8 cellular contexts compared by ENCODE assay signal in the genomic region with DNA sequence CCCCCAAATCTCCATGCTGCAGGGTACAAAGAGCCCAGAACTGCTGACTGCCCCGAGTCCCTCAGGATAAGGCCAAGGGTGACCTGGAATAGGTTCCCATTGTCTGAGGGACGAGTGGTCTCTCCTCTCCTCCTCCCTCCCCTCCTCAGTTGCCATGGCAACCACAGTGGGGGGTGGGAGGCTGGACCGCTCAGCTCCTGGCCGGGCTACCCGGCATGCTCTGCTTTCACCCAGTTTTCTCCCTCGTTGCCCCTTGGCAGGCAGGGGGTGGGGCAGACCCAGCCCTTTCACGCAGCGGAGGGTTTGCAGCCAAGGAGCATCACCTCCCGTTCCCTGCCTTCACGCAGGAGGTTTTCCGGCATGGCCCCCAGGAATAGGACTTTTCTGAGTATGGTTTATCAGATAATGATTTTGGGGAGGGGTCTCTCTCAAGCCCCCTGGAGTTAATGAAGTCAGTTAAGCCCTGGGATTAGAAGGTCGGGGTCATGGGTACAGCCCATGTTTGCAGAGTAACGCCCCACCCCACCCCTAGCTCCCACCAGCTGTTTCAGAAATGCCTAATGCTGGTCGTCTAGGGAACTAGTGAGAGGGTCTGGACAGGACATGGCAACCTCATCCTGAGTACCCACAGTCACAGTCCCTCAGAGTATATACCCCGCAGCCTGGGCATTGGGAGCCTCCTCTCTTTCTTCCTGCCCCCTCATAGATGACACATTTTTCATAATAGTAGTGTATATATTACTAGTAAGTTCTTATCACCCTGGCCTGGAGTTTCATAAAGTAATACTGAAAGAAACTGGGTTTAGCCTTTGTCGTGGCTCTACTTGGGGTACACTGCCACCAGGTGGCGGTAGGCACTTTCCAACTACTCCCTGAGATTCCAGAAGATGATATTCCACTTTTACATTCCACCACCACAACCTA. TPM values are rescaled to one million over a fixed set of nuclear protein-coding genes. Genes with fewer than 3 reads are reported as not detected.
DNase-seq lines count a peak whose midpoint lies in the region; ATAC-seq and TF ChIP-seq lines count a peak whose summit lies in the region.

No MANE protein-coding gene starts in this region.

- intact Hi-C loops in CD4-positive, alpha-beta memory T cell (cut with micrococcal nuclease): no loop called here

- H3K4me1 Mint-ChIP-seq in CD4-positive, alpha-beta memory T cell: no peaks in the 10 kb centered on the region

- no peak overlapping the region for H3K4me3 Mint-ChIP-seq in CD4-positive, alpha-beta memory T cell

- H3K9me3 Mint-ChIP-seq in CD4-positive, alpha-beta memory T cell: no peaks in the 10 kb centered on the region

- TF ChIP-seq CTCF in GM12865 (IDR thresholded peaks at IDR 0.05; ENCODE audit: insufficient read depth, low read depth, low read length, missing control alignments): peak; percentile 71

- peaks cover 20 to 45% of the 10 kb centered on the region in 2 donors for H3K27me3 Mint-ChIP-seq in CD4-positive, alpha-beta memory T cell

- H3K36me3 Mint-ChIP-seq in CD4-positive, alpha-beta memory T cell: no peaks in the 10 kb centered on the region

- no peak overlapping the region for H3K27ac ChIP-seq in CD4-positive, alpha-beta memory T cell (ENCODE audit: low read depth, low read length)

- no peaks in the 10 kb centered on the region for H3K4me1 ChIP-seq in CD4-positive, alpha-beta memory T cell (ENCODE audit: insufficient read depth, low read length)

- ATAC-seq in HG03280 (IDR thresholded peaks at IDR 0.05; ENCODE audit: unreplicated experiment): no peak

- no peak overlapping the region for H3K27ac Mint-ChIP-seq in CD4-positive, alpha-beta memory T cell

- no peaks in the 10 kb centered on the region for H3K9me3 ChIP-seq in CD4-positive, alpha-beta memory T cell (ENCODE audit: control insufficient read depth in 1 of 2, low read length in 2 of 2)

- POLR2A ChIA-PET in CD4-positive, alpha-beta memory T cell (lab: Charles Lee; ENCODE audit: partially characterized antibody): no interaction called here

- H3K4me3 ChIP-seq in GM12865 (ENCODE audit: low read depth, low read length): no peak overlapping the region
- H3K4me3 ChIP-seq in CD4-positive, alpha-beta memory T cell (ENCODE audit: low read length in 2 of 2): no peak overlapping the region

- DNase-seq in AG20443 (ENCODE audit: low spot score): peak; percentile 75
- DNase-seq in GM12865 (ENCODE audit: low read depth): peak; percentile 59
- DNase-seq in NCI-H2171 treated with DMSO at 0.1 percent for 48 hours (lab: John Stamatoyannopoulos, UW): peak; percentile 57
- peak; percentile 82 for DNase-seq in astrocyte of the hippocampus (ENCODE audit: low read depth, low spot score)
- peak; percentile 70 for DNase-seq in iris pigment epithelial cell (ENCODE audit: low read depth)
- peak; percentile 8 to 21 (median 13) for DNase-seq in stimulated activated CD4-positive, alpha-beta T cell treated with anti-CD3 and anti-CD28 coated beads, TNF-alpha, amount 100 ng/mL, for 48 hours (ENCODE audit: low read depth in 3 of 3)
- DNase-seq in CD4-positive, alpha-beta memory T cell: no peak

- peaks cover 9% of the 10 kb centered on the region for H3K27me3 ChIP-seq in CD4-positive, alpha-beta memory T cell (ENCODE audit: insufficient read depth, low read length)

- no peaks in the 10 kb centered on the region for H3K36me3 ChIP-seq in CD4-positive, alpha-beta memory T cell (ENCODE audit: insufficient read depth, low read length)

- CTCF ChIA-PET in CD4-positive, alpha-beta memory T cell (lab: Charles Lee; ENCODE audit: partially characterized antibody): no interaction called here

RNA-seq across cellular contexts. Expression of a gene that starts 20.7 kb away (rescaled TPM):
- total RNA-seq in CD4-positive, alpha-beta memory T cell: 1 to 10 TPM; 2.1 to 2.9 TPM
- polyA plus RNA-seq in CD4-positive, alpha-beta memory T cell: not detected

RNA-seq across cellular contexts. Expression of a gene that starts 30.3 kb away (rescaled TPM):
- total RNA-seq in CD4-positive, alpha-beta memory T cell: 1 to 10 TPM; 3.3 to 3.8 TPM
- not detected for polyA plus RNA-seq in CD4-positive, alpha-beta memory T cell

RNA-seq across cellular contexts. Expression of a gene that starts 36.9 kb away (rescaled TPM):
- under 1 TPM; 0.35 to 0.36 TPM for total RNA-seq in CD4-positive, alpha-beta memory T cell
- not detected for polyA plus RNA-seq in CD4-positive, alpha-beta memory T cell

RNA-seq across cellular contexts. Expression of a gene that starts 37.3 kb away (rescaled TPM):
- 1 to 10 TPM; 1.2 to 2.2 TPM for total RNA-seq in CD4-positive, alpha-beta memory T cell
- not detected for polyA plus RNA-seq in CD4-positive, alpha-beta memory T cell

Comparison
In these comparisons a context has a peak if more than half of its experiments do, and no peak if none do; other contexts are left out.
1. DNase-seq: peak in AG20443 (single experiment), GM12865 (single experiment), NCI-H2171 treated with DMSO at 0.1 percent for 48 hours (single experiment), astrocyte of the hippocampus (single experiment), iris pigment epithelial cell (single experiment) and stimulated activated CD4-positive, alpha-beta T cell treated with anti-CD3 and anti-CD28 coated beads, TNF-alpha, amount 100 ng/mL, for 48 hours (3 of 3); none in CD4-positive, alpha-beta memory T cell (0 of 5).